2 cellular contexts compared by ENCODE assay signal in the genomic region with DNA sequence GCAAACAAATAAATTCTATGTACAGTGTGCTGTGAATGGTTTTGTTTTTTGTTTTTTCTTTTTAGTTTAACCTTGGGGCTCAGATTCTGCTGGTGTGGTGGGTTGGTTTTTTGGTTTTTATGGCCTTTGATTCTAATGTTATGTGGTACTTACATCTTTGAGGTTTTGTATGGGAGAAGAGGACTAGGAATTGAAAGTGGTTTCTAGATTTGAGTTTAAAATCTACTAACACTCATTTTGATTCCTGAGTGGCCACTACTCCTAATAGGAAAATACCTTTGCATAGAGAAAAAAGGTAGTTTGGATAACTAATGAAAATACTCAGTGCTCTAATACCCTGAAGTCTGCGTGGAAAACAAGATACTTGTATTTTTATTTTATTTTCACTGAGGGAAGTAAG.
TF ChIP-seq lines count a peak whose summit lies in the region.

No MANE protein-coding gene starts in this region.

TF ChIP-seq in SK-N-SH, 30 proteins besides CTCF, POLR2A, EP300 and RAD21 (continued from another document):
- TF ChIP-seq NFIC (IDR thresholded peaks at IDR 0.05; ENCODE audit: borderline replicate concordance) (no peak), CHD2 (IDR thresholded peaks at IDR 0.05; ENCODE audit: low read length, partially characterized antibody) (no peak), RCOR1 (IDR thresholded peaks at IDR 0.05; ENCODE audit: low read length) (no peak), JUND (IDR thresholded peaks at IDR 0.05) (no peak), FOXM1 (IDR thresholded peaks at IDR 0.05; ENCODE audit: low read depth) (no peak), ELF1 (IDR thresholded peaks at IDR 0.05) (no peak), MAX (IDR thresholded peaks at IDR 0.05; ENCODE audit: low read depth) (no peak), GATA2 (CRISPR knock-in tag; IDR thresholded peaks at IDR 0.05) (no peak), MEF2A (IDR thresholded peaks at IDR 0.05; ENCODE audit: borderline replicate concordance, low read depth) (no peak), USF1 (IDR thresholded peaks at IDR 0.05; ENCODE audit: borderline replicate concordance, low read depth) (no peak), GABPA (IDR thresholded peaks at IDR 0.05; ENCODE audit: low read depth) (no peak), RXRA (IDR thresholded peaks at IDR 0.05; ENCODE audit: borderline replicate concordance, low read depth) (no peak), SMC3 (IDR thresholded peaks at IDR 0.05; ENCODE audit: low read depth, low read length) (no peak)

TF ChIP-seq in SK-N-SH treated with all-trans-retinoic acid at 6 μM for 48 hours, 23 proteins besides CTCF, POLR2A, EP300 and RAD21 (continued from another document):
- TF ChIP-seq ISL1 (CRISPR knock-in tag; IDR thresholded peaks at IDR 0.05) (no peak), PATZ1 (CRISPR knock-in tag; IDR thresholded peaks at IDR 0.05; ENCODE audit: borderline replicate concordance) (no peak)
TF ChIP-seq in SK-N-SH treated with all-trans-retinoic acid at 6 μM for 48 hours: peak in this region for 0.
